12 cellular contexts compared by ENCODE assay signal in the genomic region with DNA sequence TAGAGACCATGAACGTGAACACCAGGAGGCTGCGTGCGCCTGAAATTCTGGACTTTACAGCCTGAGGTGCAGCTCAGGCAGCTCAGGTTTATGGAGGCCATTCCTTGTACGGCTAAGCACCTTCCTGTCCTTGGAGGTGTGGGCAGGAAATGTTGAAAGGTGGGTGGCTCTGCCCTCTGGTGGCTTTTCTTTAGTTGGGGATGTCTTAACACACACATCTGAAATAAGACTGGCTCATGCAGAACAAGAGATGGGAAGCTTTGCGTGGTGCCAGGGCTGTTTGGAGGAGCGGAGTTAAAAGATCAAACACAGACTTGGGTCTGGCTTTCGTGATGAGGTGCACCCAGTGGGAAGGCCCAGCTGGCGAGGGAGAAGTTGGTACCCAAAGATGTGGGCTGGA.
A peak's percentile ranks its signal among the peaks of the same experiment; 100 is the strongest.
DNase-seq lines count a peak whose midpoint lies in the region; ATAC-seq and TF ChIP-seq lines count a peak whose summit lies in the region.
"Had no signal": no experiment of that assay in that cellular context is flagged by ENCODE, and none has a peak within 500 bp of the region (broad histone marks: within the 10 kb centered on the region; RNA-seq: fewer than 3 reads in every experiment).

No MANE protein-coding gene starts in this region.

- H3K9me1 ChIP-seq in IMR-90 (ENCODE audit: insufficient read depth, low read length): peaks cover 17% of the 10 kb centered on the region

- no peak overlapping the region for H3K4me3 Mint-ChIP-seq in activated CD8-positive, alpha-beta memory T cell treated with anti-CD3 and anti-CD28 coated beads, Interleukin-2, amount 10 ng/mL, durations not matched to agents 7 days and 5 days
- H3K4me3 Mint-ChIP-seq: activated naive CD4-positive, alpha-beta T cell treated with anti-CD3 and anti-CD28 coated beads for 36 hours; naive thymus-derived CD8-positive, alpha-beta T cell had no signal

- H4K91ac ChIP-seq in IMR-90 (ENCODE audit: insufficient read depth, low read depth, low read length): no peak overlapping the region

- no peak overlapping the region for H2BK20ac ChIP-seq in IMR-90 (ENCODE audit: low read depth, low read length)

- no peak overlapping the region for H3K23ac ChIP-seq in IMR-90 (ENCODE audit: low read depth, low read length)

- H3K27ac ChIP-seq in IMR-90 (ENCODE audit: insufficient read depth, low read length) (no peak overlapping the region), mammary epithelial cell (ENCODE audit: insufficient read depth, low read depth, low read length) (no peak overlapping the region), liver (ENCODE audit: low read depth in 1 of 2, low read length in 2 of 2) (no peak overlapping the region)
- H3K27ac ChIP-seq: esophagus squamous epithelium had no signal

- in situ Hi-C loops in IMR-90 (cut with MboI; ENCODE audit: low sequenced_read_pairs) (no loop called here), mammary epithelial cell (cut with MboI; ENCODE audit: low sequenced_read_pairs in 2 of 2) (no loop called here)

- H3K4ac ChIP-seq in IMR-90 (ENCODE audit: low read depth, low read length): no peak overlapping the region

- H2BK5ac ChIP-seq in IMR-90 (ENCODE audit: low read depth, low read length, poor library complexity, severe bottlenecking): no peak overlapping the region

- BruUV-seq in IMR-90 (replicated peaks; lab: Mats Ljungman, UMichigan): no TSS peak
- BruUV-seq in mammary epithelial cell (replicated peaks; lab: Mats Ljungman, UMichigan): no TSS peak

- H3K9me3 Mint-ChIP-seq in activated CD8-positive, alpha-beta memory T cell treated with anti-CD3 and anti-CD28 coated beads, Interleukin-2, amount 10 ng/mL, durations not matched to agents 7 days and 5 days (ENCODE audit: low read depth): peaks cover 10% of the 10 kb centered on the region
- H3K9me3 Mint-ChIP-seq: activated naive CD4-positive, alpha-beta T cell treated with anti-CD3 and anti-CD28 coated beads for 36 hours had no signal

- H3K4me2 ChIP-seq in IMR-90 (ENCODE audit: low read depth, low read length) (no peak overlapping the region), mammary epithelial cell (ENCODE audit: insufficient read depth, low read depth, low read length) (no peak overlapping the region)

- no peak overlapping the region for H4K8ac ChIP-seq in IMR-90 (ENCODE audit: low read depth in 2 of 2, low read length in 2 of 2)

- no peak for TF ChIP-seq POLR2A in IMR-90 (IDR thresholded peaks at IDR 0.05; ENCODE audit: low read depth, low read length)

- intact Hi-C loops in IMR-90 (cut with micrococcal nuclease) (no loop called here), mammary epithelial cell (cut with micrococcal nuclease) (loop anchor here (1.0 kb wide), 1 partner anchor 67 kb away; no protein-coding TSS in a partner anchor)

- TF ChIP-seq CTCF in BE2C (IDR thresholded peaks at IDR 0.05; ENCODE audit: low read depth, low read length) (peak; percentile 28), IMR-90 (conservative IDR thresholded peaks at IDR 0.05; ENCODE audit: low read depth, low read length) (no peak), mammary epithelial cell (conservative IDR thresholded peaks at IDR 0.05 in 1 of 2, IDR thresholded peaks at IDR 0.05 in 1 of 2; ENCODE audit: extremely low read depth in 1 of 2, insufficient read depth in 1 of 2, low read depth in 1 of 2, low read length in 2 of 2) (peak; percentile 31 to 46), liver (IDR thresholded peaks at IDR 0.05; ENCODE audit: low read depth, low read length, missing input control) (peak; percentile 4)

- H3K4me1 ChIP-seq in BE2C (no peaks in the 10 kb centered on the region), IMR-90 (ENCODE audit: control insufficient read depth, insufficient read depth, low read length) (peaks cover 6% of the 10 kb centered on the region; the same call in 1 of the 2 replicates), mammary epithelial cell (ENCODE audit: insufficient read depth, low read length) (peaks cover 12% of the 10 kb centered on the region), liver (ENCODE audit: control insufficient read depth in 4 of 4, insufficient read depth in 4 of 4, low read length in 3 of 4) (peaks cover 0 to 11% (median 8%) of the 10 kb centered on the region in 4 donors)

- no peaks in the 10 kb centered on the region for H3K36me3 Mint-ChIP-seq in activated CD8-positive, alpha-beta memory T cell treated with anti-CD3 and anti-CD28 coated beads, Interleukin-2, amount 10 ng/mL, durations not matched to agents 7 days and 5 days
- H3K36me3 Mint-ChIP-seq: naive thymus-derived CD8-positive, alpha-beta T cell had no signal

- no peak overlapping the region for H3K18ac ChIP-seq in IMR-90 (ENCODE audit: low read depth, low read length)

- POLR2A ChIA-PET in IMR-90 (lab: Charles Lee; ENCODE audit: unreplicated experiment): no interaction called here

- peaks cover 62% of the 10 kb centered on the region for H3K79me2 ChIP-seq in mammary epithelial cell (ENCODE audit: insufficient read depth, low read length)

- H3K9ac ChIP-seq in IMR-90 (ENCODE audit: low read depth, low read length) (no peak overlapping the region), mammary epithelial cell (ENCODE audit: insufficient read depth, low read length) (no peak overlapping the region), liver (ENCODE audit: low read depth in 1 of 2, low read length in 2 of 2) (no peak overlapping the region)

- DNase-seq in BE2C: no peak
- no peak for DNase-seq in IMR-90
- DNase-seq in mammary epithelial cell: peak; percentile 31
- DNase-seq in activated CD8-positive, alpha-beta memory T cell treated with anti-CD3 and anti-CD28 coated beads, Interleukin-2, amount 10 ng/mL, durations not matched to agents 7 days and 5 days: no peak
- DNase-seq in MV-4-11 (lab: John Stamatoyannopoulos, UW): no peak
- DNase-seq: activated naive CD4-positive, alpha-beta T cell treated with anti-CD3 and anti-CD28 coated beads for 36 hours; esophagus squamous epithelium; naive thymus-derived CD8-positive, alpha-beta T cell; T1000 had no signal

- no peak overlapping the region for H4K5ac ChIP-seq in IMR-90 (ENCODE audit: low read depth, low read length)

- H3K27me3 Mint-ChIP-seq in activated CD8-positive, alpha-beta memory T cell treated with anti-CD3 and anti-CD28 coated beads, Interleukin-2, amount 10 ng/mL, durations not matched to agents 7 days and 5 days: no peaks in the 10 kb centered on the region

- H2BK120ac ChIP-seq in IMR-90 (ENCODE audit: low read depth, low read length): no peak overlapping the region

- no peak overlapping the region for H2BK15ac ChIP-seq in IMR-90 (ENCODE audit: low read depth, low read length)

- 96% methylated on average over 4 of the region's 8 CpGs; no CpG with 5 or more reads in 1 of the 2 experiments for WGBS in IMR-90 (ENCODE audit: extremely low coverage in 2 of 2, insufficient read length in 1 of 2), 2 experiments
- WGBS in mammary epithelial cell (ENCODE audit: low coverage, missing lambda C conversion rate): 85% methylated on average over 8 of the region's 8 CpGs
- 93% methylated on average over 8 of the region's 8 CpGs for WGBS in liver

- CTCF ChIA-PET in IMR-90 (lab: Yijun Ruan, JAX): no interaction called here
- CTCF ChIA-PET in mammary epithelial cell (lab: Charles Lee; ENCODE audit: low non-redundant PET): no interaction called here
- CTCF ChIA-PET in activated CD8-positive, alpha-beta memory T cell treated with anti-CD3 and anti-CD28 coated beads, Interleukin-2, amount 10 ng/mL, durations not matched to agents 7 days and 5 days (lab: Charles Lee): no interaction called here

- H3K56ac ChIP-seq in IMR-90 (ENCODE audit: extremely low read depth, insufficient read depth, low read length): no peak overlapping the region

- no peaks in the 10 kb centered on the region for H3K36me3 ChIP-seq in BE2C
- peaks cover 13% of the 10 kb centered on the region for H3K36me3 ChIP-seq in IMR-90 (ENCODE audit: control insufficient read depth, insufficient read depth, low read length)
- peaks cover 3% of the 10 kb centered on the region for H3K36me3 ChIP-seq in mammary epithelial cell (ENCODE audit: insufficient read depth, low read length)
- H3K36me3 ChIP-seq in liver (ENCODE audit: control insufficient read depth in 4 of 4, insufficient read depth in 3 of 4, low read depth in 1 of 4, low read length in 3 of 4): peaks cover 0 to 1% (median 0%) of the 10 kb centered on the region in 4 donors

- H2AFZ ChIP-seq in IMR-90 (replicated peaks; ENCODE audit: low read length, poor library complexity) (no peak overlapping the region), mammary epithelial cell (ENCODE audit: low read depth, low read length) (no peak overlapping the region)

- ATAC-seq in IMR-90 (ENCODE audit: low read depth) (no peak), HG03432 (IDR thresholded peaks at IDR 0.05; ENCODE audit: unreplicated experiment) (no peak), HG03095 (IDR thresholded peaks at IDR 0.05; ENCODE audit: unreplicated experiment) (no peak)
- no peak for ATAC-seq in activated CD8-positive, alpha-beta memory T cell treated with anti-CD3 and anti-CD28 coated beads, Interleukin-2, amount 10 ng/mL, durations not matched to agents 7 days and 5 days
- ATAC-seq: naive thymus-derived CD8-positive, alpha-beta T cell had no signal

- H3K4me3 ChIP-seq in BE2C (ENCODE audit: low read depth, low read length): no peak overlapping the region
- no peak overlapping the region for H3K4me3 ChIP-seq in IMR-90 (ENCODE audit: insufficient read depth, low read depth, low read length)
- H3K4me3 ChIP-seq in mammary epithelial cell (replicated peaks in 1 of 3; ENCODE audit: insufficient read depth in 1 of 3, low read depth in 2 of 3, low read length in 3 of 3): no peak overlapping the region
- no peak overlapping the region for H3K4me3 ChIP-seq in liver (ENCODE audit: low read depth in 1 of 3, low read length in 3 of 3)
- H3K4me3 ChIP-seq: esophagus squamous epithelium had no signal

- no peaks in the 10 kb centered on the region for H3K4me1 Mint-ChIP-seq in activated CD8-positive, alpha-beta memory T cell treated with anti-CD3 and anti-CD28 coated beads, Interleukin-2, amount 10 ng/mL, durations not matched to agents 7 days and 5 days
- H3K4me1 Mint-ChIP-seq: naive thymus-derived CD8-positive, alpha-beta T cell had no signal

- H3K27ac Mint-ChIP-seq in activated CD8-positive, alpha-beta memory T cell treated with anti-CD3 and anti-CD28 coated beads, Interleukin-2, amount 10 ng/mL, durations not matched to agents 7 days and 5 days: no peak overlapping the region
- H3K27ac Mint-ChIP-seq: activated naive CD4-positive, alpha-beta T cell treated with anti-CD3 and anti-CD28 coated beads for 36 hours; naive thymus-derived CD8-positive, alpha-beta T cell had no signal

- H3K79me1 ChIP-seq in IMR-90 (ENCODE audit: low read depth in 1 of 2, low read length in 2 of 2): peaks cover 43 to 62% of the 10 kb centered on the region in 2 experiments

- dilution Hi-C loops in IMR-90 (cut with HindIII; ENCODE audit: low sequenced_read_pairs, unreplicated experiment) (no loop called here), mammary epithelial cell (cut with HindIII; ENCODE audit: low sequenced_read_pairs) (loop anchor here (5.0 kb wide), 1 partner anchor 67 kb away; no protein-coding TSS in a partner anchor)

- H2AK9ac ChIP-seq in IMR-90 (replicated peaks; ENCODE audit: low read depth, low read length, poor library complexity): no peak overlapping the region

- peak overlapping the region; percentile 18; the same call in 1 of the 2 replicates for H2AK5ac ChIP-seq in IMR-90 (ENCODE audit: low read depth, low read length)

- H3K9me3 ChIP-seq in BE2C: no peaks in the 10 kb centered on the region
- H3K9me3 ChIP-seq in IMR-90 (ENCODE audit: control insufficient read depth, insufficient read depth, low read length): no peaks in the 10 kb centered on the region
- no peaks in the 10 kb centered on the region for H3K9me3 ChIP-seq in mammary epithelial cell (replicated peaks; ENCODE audit: insufficient read depth, low read length)
- no peaks in the 10 kb centered on the region for H3K9me3 ChIP-seq in liver (ENCODE audit: control insufficient read depth in 4 of 4, low read length in 3 of 4)
- H3K9me3 ChIP-seq: esophagus squamous epithelium had no signal

- H3K27me3 ChIP-seq in BE2C: no peaks in the 10 kb centered on the region
- H3K27me3 ChIP-seq in IMR-90 (ENCODE audit: control insufficient read depth, insufficient read depth, low read length): no peaks in the 10 kb centered on the region
- H3K27me3 ChIP-seq in mammary epithelial cell (ENCODE audit: insufficient read depth, low read length): no peaks in the 10 kb centered on the region
- H3K27me3 ChIP-seq in liver (ENCODE audit: control insufficient read depth in 4 of 4, insufficient read depth in 4 of 4, low read length in 3 of 4): no peaks in the 10 kb centered on the region
- H3K27me3 ChIP-seq: esophagus squamous epithelium had no signal

- H4K20me1 ChIP-seq in IMR-90 (ENCODE audit: insufficient read depth, low read length) (peaks cover 63% of the 10 kb centered on the region), mammary epithelial cell (ENCODE audit: insufficient read depth, low read length) (peaks cover 3% of the 10 kb centered on the region)

- TF ChIP-seq RAD21 in IMR-90 (IDR thresholded peaks at IDR 0.05; ENCODE audit: low read length): 0 out of 2 replicates have a peak, but pooled peaks have one; percentile 15
- peak; percentile 46 to 47 for TF ChIP-seq RAD21 in liver (IDR thresholded peaks at IDR 0.05)

- H3K14ac ChIP-seq in IMR-90 (replicated peaks; ENCODE audit: low read depth, low read length): no peak overlapping the region
